In genomic region chr19:932647-933552, GRCh38 we compare ENCODE assay signal across 9 cellular contexts. TPM values are rescaled to one million over a fixed set of nuclear protein-coding genes. Genes with fewer than 3 reads are reported as not detected.
A peak's percentile ranks its signal among the peaks of the same experiment; 100 is the strongest.
DNase-seq lines count a peak whose midpoint lies in the region; ATAC-seq and TF ChIP-seq lines count a peak whose summit lies in the region.
"Had no signal": no experiment of that assay in that cellular context is flagged by ENCODE, and none has a peak within 500 bp of the region (broad histone marks: within the 10 kb centered on the region; RNA-seq: fewer than 3 reads in every experiment).

No MANE protein-coding gene starts in this region.

- H3K27ac ChIP-seq in vagina, result peak overlapping the region; percentile 48

- peak overlapping the region; percentile 52 for H3K4me3 Mint-ChIP-seq in chondrocyte (ENCODE audit: unreplicated experiment)

- H3K36me3 Mint-ChIP-seq in chondrocyte (ENCODE audit: low read depth), result no peaks in the 10 kb centered on the region

- intact Hi-C loops in vagina (cut with DNase I), result no loop called here

- TF ChIP-seq POLR2A in vagina (IDR thresholded peaks at IDR 0.05), result no peak

- H3K36me3 ChIP-seq in vagina, result no peaks in the 10 kb centered on the region

- no peaks in the 10 kb centered on the region for H3K27me3 ChIP-seq in vagina

- H3K4me3 ChIP-seq in GM08714 (ENCODE audit: low read length) (peak overlapping the region; percentile 37; the same call in 1 of the 2 replicates), vagina (peak overlapping the region; percentile 15 to 39)

- TF ChIP-seq CTCF in chondrocyte (IDR thresholded peaks at IDR 0.05), result no peak
- no peak for TF ChIP-seq CTCF in vagina (IDR thresholded peaks at IDR 0.05)

- no peaks in the 10 kb centered on the region for H3K9me3 Mint-ChIP-seq in chondrocyte (ENCODE audit: low read depth)

- no peaks in the 10 kb centered on the region for H3K27me3 Mint-ChIP-seq in chondrocyte (ENCODE audit: low read depth)

- no peak for ATAC-seq in HG02840 (IDR thresholded peaks at IDR 0.05; ENCODE audit: low FRiP score, unreplicated experiment)
- no peak for ATAC-seq in HG03097 (IDR thresholded peaks at IDR 0.05; ENCODE audit: low FRiP score, unreplicated experiment)

- H3K4me1 Mint-ChIP-seq in chondrocyte (ENCODE audit: low read depth), result peaks cover 31% of the 10 kb centered on the region

- DNase-seq in SK-N-DZ (ENCODE audit: low spot score), result peak; percentile 67
- DNase-seq in chondrocyte (ENCODE audit: low spot score), result no peak
- DNase-seq in lung microvascular endothelial cell (ENCODE audit: low read depth in 2 of 2), result peak; percentile 40 to 73
- DNase-seq in vagina (ENCODE audit: extremely low spot score in 2 of 2), result no peak
- DNase-seq in kidney tubule cell (ENCODE audit: low spot score), result no peak

- H3K9me3 ChIP-seq in vagina, result no peaks in the 10 kb centered on the region

- H3K27ac Mint-ChIP-seq in chondrocyte (ENCODE audit: unreplicated experiment), result peak overlapping the region; percentile 47

- H3K4me1 ChIP-seq in vagina, result peaks cover 53% of the 10 kb centered on the region

RNA-seq across cellular contexts. Expression of gene ARID3A, which starts 7.1 kb away (rescaled TPM):
- 16.7 and 22.3 TPM in 2 replicates for polyA plus RNA-seq in SK-N-DZ (2014; cell fraction: cytosol; rRNA removed)
- 11.9 and 12.9 TPM in 2 replicates for polyA plus RNA-seq in SK-N-DZ (2014; cell fraction: nucleus; rRNA removed)
- 6.6 to 10.0 TPM (median 8.8 TPM) in 3 replicates for total RNA-seq in chondrocyte
- 6.8 and 9.5 TPM in 2 replicates for total RNA-seq in lung microvascular endothelial cell
- total RNA-seq in vagina, result 10.3 TPM

RNA-seq across cellular contexts. Expression of gene KISS1R, which starts 15.8 kb away (rescaled TPM):
- polyA plus RNA-seq in SK-N-DZ (2014; cell fraction: cytosol; rRNA removed), result 7.3 and 7.5 TPM in 2 replicates
- 47.3 and 64.7 TPM in 2 replicates for polyA plus RNA-seq in SK-N-DZ (2014; cell fraction: nucleus; rRNA removed)
- total RNA-seq in chondrocyte (0.17 to 0.38 TPM (median 0.24 TPM) in 3 replicates), lung microvascular endothelial cell (not detected in 2 replicates), vagina (not detected)

RNA-seq across cellular contexts. Expression of gene R3HDM4, which starts 19.9 kb away (rescaled TPM):
- 35.9 and 42.5 TPM in 2 replicates for polyA plus RNA-seq in SK-N-DZ (2014; cell fraction: cytosol; rRNA removed)
- 49.3 and 61.5 TPM in 2 replicates for polyA plus RNA-seq in SK-N-DZ (2014; cell fraction: nucleus; rRNA removed)
- total RNA-seq in chondrocyte (47.1 to 52.2 TPM (median 48.4 TPM) in 3 replicates), lung microvascular endothelial cell (27.2 and 28.8 TPM in 2 replicates), vagina (41.3 TPM)

RNA-seq across cellular contexts. Expression of gene RNU6-9, which starts 39.6 kb away (rescaled TPM):
- polyA plus RNA-seq in SK-N-DZ (2014; cell fraction: cytosol; rRNA removed), result not detected in 2 replicates
- not detected in 2 replicates for polyA plus RNA-seq in SK-N-DZ (2014; cell fraction: nucleus; rRNA removed)
- total RNA-seq in chondrocyte (not detected in 3 replicates), lung microvascular endothelial cell (not detected in 2 replicates), vagina (not detected)
- polyA plus RNA-seq: neural cell had no signal

RNA-seq across cellular contexts. Expression of gene MED16, which starts 39.9 kb away (rescaled TPM):
- 31.2 and 36.7 TPM in 2 replicates for polyA plus RNA-seq in SK-N-DZ (2014; cell fraction: cytosol; rRNA removed)
- 27.4 and 45.1 TPM in 2 replicates for polyA plus RNA-seq in SK-N-DZ (2014; cell fraction: nucleus; rRNA removed)
- total RNA-seq in chondrocyte, result 47.0 to 53.9 TPM (median 53.1 TPM) in 3 replicates
- 19.0 TPM in 2 replicates for total RNA-seq in lung microvascular endothelial cell
- total RNA-seq in vagina, result 46.9 TPM

Comparison
In these comparisons a context has a peak if more than half of its experiments do, and no peak if none do; other contexts are left out.
1. DNase-seq: peak in SK-N-DZ (single experiment) and lung microvascular endothelial cell (2 of 2); none in chondrocyte (single experiment), vagina (0 of 2) and kidney tubule cell (single experiment).